Comparison of ENCODE assay signal across 1 cellular context in the genomic region with DNA sequence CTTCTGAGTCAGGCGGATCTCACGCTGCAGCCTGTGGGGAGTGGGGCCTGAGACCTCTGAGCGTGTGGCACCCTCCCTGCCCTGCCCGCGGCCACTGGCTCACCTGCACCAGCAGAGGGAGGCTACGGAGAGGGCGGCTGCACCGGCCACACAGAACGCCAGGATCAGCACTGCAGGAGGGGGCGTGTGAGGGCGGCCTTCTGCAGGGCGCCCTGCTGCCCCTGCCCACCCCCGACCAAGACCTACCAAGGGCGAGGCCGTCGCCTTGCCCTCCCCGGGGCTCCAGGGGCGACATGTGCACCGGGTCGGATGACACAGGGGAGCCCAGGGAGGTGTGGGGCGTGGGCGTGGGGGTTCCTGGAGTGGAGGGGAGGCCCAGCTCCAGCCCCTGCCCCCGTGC.
A peak's percentile ranks its signal among the peaks of the same experiment; 100 is the strongest.
TF ChIP-seq lines count a peak whose summit lies in the region.

No MANE protein-coding gene starts in this region.

TF ChIP-seq in K562, 482 proteins besides CTCF, POLR2A, EP300 and RAD21:
- TF ChIP-seq, protein P1, sequence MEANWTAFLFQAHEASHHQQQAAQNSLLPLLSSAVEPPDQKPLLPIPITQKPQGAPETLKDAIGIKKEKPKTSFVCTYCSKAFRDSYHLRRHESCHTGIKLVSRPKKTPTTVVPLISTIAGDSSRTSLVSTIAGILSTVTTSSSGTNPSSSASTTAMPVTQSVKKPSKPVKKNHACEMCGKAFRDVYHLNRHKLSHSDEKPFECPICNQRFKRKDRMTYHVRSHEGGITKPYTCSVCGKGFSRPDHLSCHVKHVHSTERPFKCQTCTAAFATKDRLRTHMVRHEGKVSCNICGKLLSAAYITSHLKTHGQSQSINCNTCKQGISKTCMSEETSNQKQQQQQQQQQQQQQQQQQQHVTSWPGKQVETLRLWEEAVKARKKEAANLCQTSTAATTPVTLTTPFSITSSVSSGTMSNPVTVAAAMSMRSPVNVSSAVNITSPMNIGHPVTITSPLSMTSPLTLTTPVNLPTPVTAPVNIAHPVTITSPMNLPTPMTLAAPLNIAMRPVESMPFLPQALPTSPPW (CRISPR knock-in tag; IDR thresholded peaks at IDR 0.05): no peak
- TF ChIP-seq EGR1 (conservative IDR thresholded peaks at IDR 0.05) (peak; percentile 72), HNRNPL (IDR thresholded peaks at IDR 0.05; ENCODE audit: low read depth, low read length) (peak; percentile 69; the same call in 1 of the 2 replicates)
